ENCODE assay signal across 12 cellular contexts in genomic region chr10:71774916-71775702, GRCh38. TPM values are rescaled to one million over a fixed set of nuclear protein-coding genes. Genes with fewer than 3 reads are reported as not detected.
DNase-seq lines count a peak whose midpoint lies in the region; ATAC-seq, FAIRE-seq and TF ChIP-seq lines count a peak whose summit lies in the region.
"Had no signal": no experiment of that assay in that cellular context is flagged by ENCODE, and none has a peak within 500 bp of the region (broad histone marks: within the 10 kb centered on the region; RNA-seq: fewer than 3 reads in every experiment).

No MANE protein-coding gene starts in this region.

- H3K27ac Mint-ChIP-seq in activated CD8-positive, alpha-beta memory T cell treated with anti-CD3 and anti-CD28 coated beads, Interleukin-2, amount 10 ng/mL, durations not matched to agents 7 days and 5 days = peak overlapping the region; percentile 58
- H3K27ac Mint-ChIP-seq: progenitor cell of endocrine pancreas had no signal

- no peaks in the 10 kb centered on the region for H3K36me3 ChIP-seq in left ventricle myocardium inferior
- H3K36me3 ChIP-seq in stomach = no peaks in the 10 kb centered on the region

- H3K4me3 Mint-ChIP-seq in activated CD8-positive, alpha-beta memory T cell treated with anti-CD3 and anti-CD28 coated beads, Interleukin-2, amount 10 ng/mL, durations not matched to agents 7 days and 5 days = no peak overlapping the region

- H3K27me3 ChIP-seq in left ventricle myocardium inferior (ENCODE audit: low read depth) (no peaks in the 10 kb centered on the region), stomach (no peaks in the 10 kb centered on the region)

- DNase-seq in activated CD8-positive, alpha-beta memory T cell treated with anti-CD3 and anti-CD28 coated beads, Interleukin-2, amount 10 ng/mL, durations not matched to agents 7 days and 5 days = no peak
- no peak for DNase-seq in activated CD8-positive, alpha-beta memory T cell treated with anti-CD3 and anti-CD28 coated beads for 24 hours
- DNase-seq in SKM-1 (lab: John Stamatoyannopoulos, UW; ENCODE audit: unreplicated experiment) (peak; percentile 95), left ventricle myocardium inferior (peak; percentile 46), stomach (peak; percentile 48), DMS153 (lab: John Stamatoyannopoulos, UW) (no peak), A172 (ENCODE audit: low spot score) (no peak), HTR-8/SVneo (ENCODE audit: insufficient read length, low spot score) (no peak)
- DNase-seq: erythroblast had no signal

- peaks cover 3% of the 10 kb centered on the region for H3K9me3 Mint-ChIP-seq in activated CD8-positive, alpha-beta memory T cell treated with anti-CD3 and anti-CD28 coated beads, Interleukin-2, amount 10 ng/mL, durations not matched to agents 7 days and 5 days (ENCODE audit: low read depth)

- peak overlapping the region; percentile 36 for H3K27ac ChIP-seq in left ventricle myocardium inferior (replicated peaks)
- H3K27ac ChIP-seq in stomach = peak overlapping the region in 3 of 5 donors; percentile 88 to 92 (median 90)

- WGBS in stomach, 5 donors = 59 to 85% (median 81%) methylated on average over 2 to 3 of the region's 3 CpGs

- intact Hi-C loops in left ventricle myocardium inferior (cut with micrococcal nuclease) = loop anchor here (10.0 kb wide), 1 partner anchor 50 kb away; no protein-coding TSS in a partner anchor
- intact Hi-C loops in stomach (cut with DNase I; ENCODE audit: low total_unique reads) = no loop called here

- H3K4me1 Mint-ChIP-seq in activated CD8-positive, alpha-beta memory T cell treated with anti-CD3 and anti-CD28 coated beads, Interleukin-2, amount 10 ng/mL, durations not matched to agents 7 days and 5 days = peaks cover 66% of the 10 kb centered on the region

- H3K9me3 ChIP-seq in left ventricle myocardium inferior (replicated peaks) (no peaks in the 10 kb centered on the region), stomach (no peaks in the 10 kb centered on the region)

- CTCF ChIA-PET in activated CD8-positive, alpha-beta memory T cell treated with anti-CD3 and anti-CD28 coated beads, Interleukin-2, amount 10 ng/mL, durations not matched to agents 7 days and 5 days (lab: Charles Lee) = interaction anchor here (1.0 to 10.9 kb wide), 10 partner anchors 11 to 205 kb away, joined by 3 to 149 read pairs (median 30); partner anchors contain the start of gene C10orf105

- FAIRE-seq in HTR-8/SVneo (lab: Jason Lieb, UNC) = no peak
- FAIRE-seq: astrocyte had no signal

- no peak for TF ChIP-seq POLR2A in stomach (IDR thresholded peaks at IDR 0.05)

- ATAC-seq in activated CD8-positive, alpha-beta memory T cell treated with anti-CD3 and anti-CD28 coated beads, Interleukin-2, amount 10 ng/mL, durations not matched to agents 7 days and 5 days = no peak

- no peak for TF ChIP-seq EP300 in stomach (IDR thresholded peaks at IDR 0.05)

- TF ChIP-seq CTCF in left ventricle myocardium inferior (IDR thresholded peaks at IDR 0.05; ENCODE audit: borderline replicate concordance) (no peak), stomach (IDR thresholded peaks at IDR 0.05) (no peak)

- H3K4me3 ChIP-seq in left ventricle myocardium inferior (no peak overlapping the region), stomach (no peak overlapping the region)

- H3K4me1 ChIP-seq in left ventricle myocardium inferior (peaks cover 61% of the 10 kb centered on the region), stomach (peaks cover 44 to 68% (median 51%) of the 10 kb centered on the region in 4 donors)

- peaks cover under 1% of the 10 kb centered on the region for H3K36me3 Mint-ChIP-seq in activated CD8-positive, alpha-beta memory T cell treated with anti-CD3 and anti-CD28 coated beads, Interleukin-2, amount 10 ng/mL, durations not matched to agents 7 days and 5 days

- no peaks in the 10 kb centered on the region for H3K27me3 Mint-ChIP-seq in activated CD8-positive, alpha-beta memory T cell treated with anti-CD3 and anti-CD28 coated beads, Interleukin-2, amount 10 ng/mL, durations not matched to agents 7 days and 5 days

RNA-seq across cellular contexts. Expression of gene VSIR, which starts 1.8 kb away (rescaled TPM):
- 10 to 100 TPM; 37.8 to 68.4 TPM for total RNA-seq in activated CD8-positive, alpha-beta memory T cell treated with anti-CD3 and anti-CD28 coated beads, Interleukin-2, amount 10 ng/mL, durations not matched to agents 7 days and 5 days
- total RNA-seq in left ventricle myocardium inferior (104 TPM), stomach (100 to 1,000 TPM in 1 of 5 donors, 10 to 100 TPM in 4; 14.7 to 103 (median 16.5) TPM)
- polyA plus RNA-seq in stomach = 10 to 100 TPM; 14.2 to 21.7 (median 15.9) TPM
- total RNA-seq in A172 (2014; rRNA removed; shearing (Covaris generic)) = 4.9 and 14.4 TPM in 2 replicates

RNA-seq across cellular contexts. Expression of gene C10orf105, which starts 55.5 kb away (rescaled TPM):
- total RNA-seq in activated CD8-positive, alpha-beta memory T cell treated with anti-CD3 and anti-CD28 coated beads, Interleukin-2, amount 10 ng/mL, durations not matched to agents 7 days and 5 days = under 1 TPM; 0.18 to 0.26 TPM
- 0.05 TPM for total RNA-seq in left ventricle myocardium inferior
- total RNA-seq in stomach = not detected
- polyA plus RNA-seq in stomach = under 1 TPM in 1 of 3 donors, not detected in 2; 0.03 TPM
- not detected in 2 replicates for total RNA-seq in A172 (2014; rRNA removed; shearing (Covaris generic))
- total RNA-seq: astrocyte, progenitor cell of endocrine pancreas had no signal
- polyA plus RNA-seq: AG04450 had no signal

Comparison
In these comparisons a context has a peak if more than half of its experiments do, and no peak if none do; other contexts are left out.
1. DNase-seq: peak in SKM-1 (single experiment), left ventricle myocardium inferior (single experiment) and stomach (single experiment); none in activated CD8-positive, alpha-beta memory T cell treated with anti-CD3 and anti-CD28 coated beads, Interleukin-2, amount 10 ng/mL, durations not matched to agents 7 days and 5 days (single experiment), activated CD8-positive, alpha-beta memory T cell treated with anti-CD3 and anti-CD28 coated beads for 24 hours (single experiment), DMS153 (single experiment), A172 (single experiment) and HTR-8/SVneo (single experiment).